ENCODE assay signal across 14 cellular contexts in the genomic region with DNA sequence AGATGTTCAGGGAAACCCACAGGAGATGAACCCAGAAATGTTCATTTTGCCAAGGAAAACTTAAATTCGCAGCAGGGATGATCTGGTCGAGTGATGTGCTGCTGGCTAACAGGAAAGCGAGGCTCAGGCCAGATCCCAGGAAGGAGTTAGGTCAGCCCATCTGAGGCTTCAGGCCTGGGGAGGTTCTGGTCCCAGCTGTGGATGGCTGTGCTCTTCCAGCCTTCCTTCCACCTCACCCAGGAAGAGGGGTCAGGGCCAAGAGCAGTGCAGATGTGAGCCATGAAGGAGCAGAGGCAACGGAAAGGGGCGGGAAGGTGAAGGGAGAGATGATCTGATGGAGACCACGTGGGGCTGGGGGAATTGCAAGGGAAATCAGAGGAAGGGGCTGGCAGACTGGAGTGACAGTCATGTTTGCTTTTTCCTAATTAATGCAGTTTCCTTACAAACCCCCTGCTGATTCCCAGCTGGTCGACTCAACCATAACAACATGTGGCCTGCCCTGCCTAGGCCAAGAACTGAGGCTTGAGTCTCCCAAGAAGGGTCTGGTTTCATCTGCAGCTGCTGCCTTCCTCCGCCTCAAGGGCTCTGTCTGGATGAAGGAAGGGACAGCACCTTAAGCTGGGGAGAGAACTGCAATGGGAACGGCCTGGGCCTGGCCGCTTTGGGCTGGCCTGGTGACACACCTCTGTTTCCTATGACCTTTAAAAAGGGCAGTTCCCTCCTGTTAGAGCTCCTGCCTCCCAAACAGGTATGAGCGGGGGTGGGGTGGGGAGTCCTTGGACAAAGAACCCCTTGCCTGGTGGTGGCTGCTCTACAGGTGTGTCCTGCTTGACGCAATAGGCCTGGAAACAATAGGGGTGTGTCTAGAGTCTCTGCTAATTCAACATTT. TPM values are rescaled to one million over a fixed set of nuclear protein-coding genes. Genes with fewer than 3 reads are reported as not detected.
DNase-seq lines count a peak whose midpoint lies in the region; ATAC-seq, FAIRE-seq and TF ChIP-seq lines count a peak whose summit lies in the region.
"Had no signal": no experiment of that assay in that cellular context is flagged by ENCODE, and none has a peak within 500 bp of the region (broad histone marks: within the 10 kb centered on the region; RNA-seq: fewer than 3 reads in every experiment).

No MANE protein-coding gene starts in this region.

- H3K27me3 Mint-ChIP-seq in endothelial cell (ENCODE audit: unreplicated experiment): no peaks in the 10 kb centered on the region

- FAIRE-seq in GM19239 (lab: Jason Lieb, UNC): no peak
- FAIRE-seq: frontal cortex, RCC 7860 had no signal

- no peak overlapping the region for H3K4me3 Mint-ChIP-seq in endothelial cell (ENCODE audit: unreplicated experiment)
- H3K4me3 Mint-ChIP-seq: natural killer cell treated with Interleukin-12 subunit alpha and Interleukin-12 subunit beta and Interleukin-15 and Interleukin-18, amount 100 ng/mL, for 72 hours had no signal

- H3K27me3 ChIP-seq in psoas muscle (ENCODE audit: insufficient read depth in 3 of 3, low read length in 2 of 3): no peaks in the 10 kb centered on the region

- peak overlapping the region; percentile 66 for H3K27ac ChIP-seq in psoas muscle
- H3K27ac ChIP-seq: VCaP had no signal

- ATAC-seq in left ventricle myocardium superior (peak; percentile 83), psoas muscle (peak; percentile 16 to 73 (median 43))
- ATAC-seq: natural killer cell treated with Interleukin-12 subunit alpha and Interleukin-12 subunit beta and Interleukin-15 and Interleukin-18, amount 100 ng/mL, for 72 hours had no signal

- H3K4me3 ChIP-seq in psoas muscle: no peak overlapping the region

- DNase-seq in HT-29 (ENCODE audit: low spot score) (peak; percentile 18), NCI-H510A (lab: John Stamatoyannopoulos, UW) (peak; percentile 70), left ventricle myocardium superior (peak; percentile 52), psoas muscle (peak in 1 of 2 donors; percentile 69), GM19239 (ENCODE audit: insufficient read length, low spot score) (no peak), endothelial cell (ENCODE audit: low spot score) (no peak), NCI-H226 (no peak), kidney tubule cell (ENCODE audit: low spot score) (no peak)
- DNase-seq: stimulated activated CD4-positive, alpha-beta T cell treated with anti-CD3 and anti-CD28 coated beads, Interleukin-4, amount 100 ng/mL, for 24 hours had no signal

- H3K4me1 ChIP-seq in psoas muscle: peaks cover 35% of the 10 kb centered on the region

- no peak for TF ChIP-seq CTCF in psoas muscle (IDR thresholded peaks at IDR 0.05)
- no peak for TF ChIP-seq CTCF in endothelial cell (IDR thresholded peaks at IDR 0.05; ENCODE audit: unreplicated experiment)

- 59 to 75% (median 63%) methylated on average over 12 of the region's 12 CpGs for WGBS in psoas muscle, 3 donors

- H3K9me3 Mint-ChIP-seq in endothelial cell (ENCODE audit: unreplicated experiment): no peaks in the 10 kb centered on the region
- H3K9me3 Mint-ChIP-seq: activated T-helper 2 cell treated with anti-CD3 and anti-CD28 coated beads, Interferon-gamma antibody, Interleukin-2, Interleukin-4, amounts not matched to agents 10 μg/mL and 5 μg/mL and 100 μg/mL, durations not matched to agents 14 hours and 24 hours and 36 hours; natural killer cell treated with Interleukin-12 subunit alpha and Interleukin-12 subunit beta and Interleukin-15 and Interleukin-18, amount 100 ng/mL, for 72 hours had no signal

- intact Hi-C loops in left ventricle myocardium superior (cut with micrococcal nuclease) (no loop called here), psoas muscle (cut with DNase I) (no loop called here)

- no peak overlapping the region for H3K27ac Mint-ChIP-seq in endothelial cell (ENCODE audit: unreplicated experiment)
- H3K27ac Mint-ChIP-seq: activated T-helper 2 cell treated with anti-CD3 and anti-CD28 coated beads, Interferon-gamma antibody, Interleukin-2, Interleukin-4, amounts not matched to agents 10 μg/mL and 5 μg/mL and 100 μg/mL, durations not matched to agents 14 hours and 24 hours and 36 hours; natural killer cell treated with Interleukin-12 subunit alpha and Interleukin-12 subunit beta and Interleukin-15 and Interleukin-18, amount 100 ng/mL, for 72 hours had no signal

- H3K4me1 Mint-ChIP-seq in endothelial cell (ENCODE audit: unreplicated experiment): peaks cover 15% of the 10 kb centered on the region

- no peaks in the 10 kb centered on the region for H3K9me3 ChIP-seq in psoas muscle

- no peaks in the 10 kb centered on the region for H3K36me3 Mint-ChIP-seq in endothelial cell (ENCODE audit: low read depth, unreplicated experiment)
- H3K36me3 Mint-ChIP-seq: natural killer cell treated with Interleukin-12 subunit alpha and Interleukin-12 subunit beta and Interleukin-15 and Interleukin-18, amount 100 ng/mL, for 72 hours had no signal

- H3K36me3 ChIP-seq in psoas muscle (ENCODE audit: insufficient read depth in 1 of 2, low read depth in 1 of 2): no peaks in the 10 kb centered on the region

RNA-seq across cellular contexts. Expression of a gene that starts 7.7 kb away (rescaled TPM):
- total RNA-seq in HT-29 (2014; rRNA removed; shearing (Covaris generic)): 112 and 125 TPM in 2 replicates
- total RNA-seq in left ventricle myocardium superior (46.0 TPM), psoas muscle (100 to 1,000 TPM in 2 of 4 donors, 10 to 100 TPM in 2; 64.1 to 152 (median 103) TPM), endothelial cell (ENCODE audit: unreplicated experiment) (45.5 TPM)
- polyA plus RNA-seq in psoas muscle: 100 to 1,000 TPM; 106 to 151 (median 148) TPM

RNA-seq across cellular contexts. Expression of a gene that starts 50.5 kb away (rescaled TPM):
- not detected in 2 replicates for total RNA-seq in HT-29 (2014; rRNA removed; shearing (Covaris generic))
- total RNA-seq in left ventricle myocardium superior (0.15 TPM), psoas muscle (under 1 TPM in 1 of 4 donors, not detected in 3; 0.11 TPM), endothelial cell (ENCODE audit: unreplicated experiment) (not detected)
- polyA plus RNA-seq in psoas muscle: under 1 TPM; 0.36 to 0.59 (median 0.51) TPM
- total RNA-seq: activated T-helper 2 cell treated with anti-CD3 and anti-CD28 coated beads, Interferon-gamma antibody, Interleukin-2, Interleukin-4, amounts not matched to agents 10 μg/mL and 5 μg/mL and 100 μg/mL, durations not matched to agents 14 hours and 24 hours and 36 hours; natural killer cell treated with Interleukin-12 subunit alpha and Interleukin-12 subunit beta and Interleukin-15 and Interleukin-18, amount 100 ng/mL, for 72 hours had no signal

RNA-seq across cellular contexts. Expression of a gene that starts 59.7 kb away (rescaled TPM):
- total RNA-seq in HT-29 (2014; rRNA removed; shearing (Covaris generic)): 32.1 and 36.8 TPM in 2 replicates
- total RNA-seq in left ventricle myocardium superior: 28.3 TPM
- total RNA-seq in psoas muscle: 10 to 100 TPM; 17.0 to 36.6 (median 26.1) TPM
- polyA plus RNA-seq in psoas muscle: 10 to 100 TPM; 30.5 to 43.1 (median 31.6) TPM
- total RNA-seq in endothelial cell (ENCODE audit: unreplicated experiment): 26.8 TPM

Comparison
In these comparisons a context has a peak if more than half of its experiments do, and no peak if none do; other contexts are left out.
1. DNase-seq: peak in HT-29 (single experiment), NCI-H510A (single experiment) and left ventricle myocardium superior (single experiment); none in GM19239 (single experiment), endothelial cell (single experiment), NCI-H226 (single experiment) and kidney tubule cell (single experiment).